Comparison of ENCODE assay signal across 8 cellular contexts in genomic region chr5:107669543-107670027, GRCh38. TPM values are rescaled to one million over a fixed set of nuclear protein-coding genes. Genes with fewer than 3 reads are reported as not detected.
DNase-seq lines count a peak whose midpoint lies in the region; ATAC-seq and TF ChIP-seq lines count a peak whose summit lies in the region.

No MANE protein-coding gene starts in this region.

- WGBS in lower leg skin, 2 donors: 1% methylated on average over 18 to 25 of the region's 39 CpGs

- H3K4me3 ChIP-seq in NT2/D1 (ENCODE audit: insufficient read length, low read depth) (peak overlapping the region; percentile 78), lower leg skin (ENCODE audit: low read depth, poor library complexity, severe bottlenecking) (peak overlapping the region; percentile 67), thoracic aorta (peak overlapping the region; percentile 77)

- no peak for TF ChIP-seq CTCF in lower leg skin (IDR thresholded peaks at IDR 0.05)
- no peak for TF ChIP-seq CTCF in thoracic aorta (IDR thresholded peaks at IDR 0.05)

- TF ChIP-seq POLR2A in lower leg skin (IDR thresholded peaks at IDR 0.05): no peak

- no peaks in the 10 kb centered on the region for H3K36me3 ChIP-seq in NT2/D1 (ENCODE audit: insufficient read depth, insufficient read length, low read length)
- no peaks in the 10 kb centered on the region for H3K36me3 ChIP-seq in thoracic aorta

- peak overlapping the region; percentile 94 for H3K9ac ChIP-seq in NT2/D1 (ENCODE audit: insufficient read length, low read depth)

- ATAC-seq in thoracic aorta (ENCODE audit: insufficient number of reproducible peaks, low FRiP score, low read depth): no peak
- ATAC-seq in GM21515 (IDR thresholded peaks at IDR 0.05; ENCODE audit: unreplicated experiment): no peak
- no peak for ATAC-seq in GM18519 (IDR thresholded peaks at IDR 0.05; ENCODE audit: low FRiP score, unreplicated experiment)

- H3K27me3 ChIP-seq in NT2/D1 (ENCODE audit: insufficient read depth, insufficient read length) (peaks cover 10% of the 10 kb centered on the region), thoracic aorta (replicated peaks; ENCODE audit: insufficient read depth) (no peaks in the 10 kb centered on the region)

- intact Hi-C loops in lower leg skin (cut with DNase I; ENCODE audit: low total_unique reads): no loop called here

- H3K9me3 ChIP-seq in NT2/D1 (ENCODE audit: insufficient read depth, low read length) (no peaks in the 10 kb centered on the region), thoracic aorta (no peaks in the 10 kb centered on the region)

- H3K27ac ChIP-seq in thoracic aorta: peak overlapping the region; percentile 76 to 87

- DNase-seq in NCI-H2227 (lab: John Stamatoyannopoulos, UW; ENCODE audit: unreplicated experiment): peak; percentile 38
- no peak for DNase-seq in NCI-H2227 treated with DMSO at 0.1 percent for 48 hours (lab: John Stamatoyannopoulos, UW)
- peak; percentile 8 for DNase-seq in NT2/D1 (ENCODE audit: low read depth, low spot score)
- DNase-seq in dedifferentiated amniotic fluid mesenchymal stem cell (ENCODE audit: extremely low spot score): peak; percentile 15
- peak; percentile 32 to 89 for DNase-seq in lower leg skin (ENCODE audit: low spot score in 2 of 2)
- peak; percentile 11 for DNase-seq in thoracic aorta (ENCODE audit: low spot score)

- no peaks in the 10 kb centered on the region for H3K4me1 ChIP-seq in NT2/D1 (ENCODE audit: insufficient read depth, insufficient read length)
- peaks cover 11 to 17% of the 10 kb centered on the region in 2 donors for H3K4me1 ChIP-seq in thoracic aorta (ENCODE audit: control insufficient read depth in 1 of 2, low read depth in 2 of 2)

RNA-seq across cellular contexts. Expression of gene EFNA5, which starts 1.2 kb away (rescaled TPM):
- total RNA-seq in lower leg skin (10 to 100 TPM; 16.6 to 35.3 (median 19.3) TPM), thoracic aorta (10 to 100 TPM in 1 of 2 donors, 1 to 10 TPM in 1; 6.0 to 13.5 TPM)
